18 cellular contexts compared by ENCODE assay signal in genomic region chr15:61992518-61992917, GRCh38.
DNase-seq lines count a peak whose midpoint lies in the region; ATAC-seq, FAIRE-seq and TF ChIP-seq lines count a peak whose summit lies in the region.
"Had no signal": no experiment of that assay in that cellular context is flagged by ENCODE, and none has a peak within 500 bp of the region (broad histone marks: within the 10 kb centered on the region; RNA-seq: fewer than 3 reads in every experiment).

No MANE protein-coding gene starts in this region.

- TF ChIP-seq CTCF in breast epithelium (IDR thresholded peaks at IDR 0.05): no peak

- no peak overlapping the region for H3K4me3 ChIP-seq in CD8-positive, alpha-beta memory T cell (ENCODE audit: low read length)
- H3K4me3 ChIP-seq in breast epithelium: no peak overlapping the region
- H3K4me3 ChIP-seq: BLaER1, GM23248, HAP-1 had no signal

- FAIRE-seq in GM12892 (lab: Jason Lieb, UNC): no peak

- H3K27me3 ChIP-seq in CD8-positive, alpha-beta memory T cell (ENCODE audit: insufficient read depth, low read length, poor library complexity, severe bottlenecking): no peaks in the 10 kb centered on the region
- H3K27me3 ChIP-seq in breast epithelium: no peaks in the 10 kb centered on the region
- H3K27me3 ChIP-seq: BLaER1 had no signal

- H3K27ac ChIP-seq in CD8-positive, alpha-beta memory T cell (ENCODE audit: low read depth, low read length): no peak overlapping the region
- no peak overlapping the region for H3K27ac ChIP-seq in breast epithelium
- H3K27ac ChIP-seq: BLaER1, GM23248, HL-60 had no signal

- peaks cover 5% of the 10 kb centered on the region for H3K4me1 Mint-ChIP-seq in activated T-cell treated with anti-CD3 and anti-CD28 coated beads, Interleukin-2, amount 50 U/mL, for 72 hours (ENCODE audit: low read depth)
- peaks cover 3 to 25% (median 4%) of the 10 kb centered on the region in 3 donors for H3K4me1 Mint-ChIP-seq in CD8-positive, alpha-beta memory T cell
- peaks cover 4% of the 10 kb centered on the region for H3K4me1 Mint-ChIP-seq in activated T-helper 17 cell treated with anti-CD3 and anti-CD28 coated beads, Interleukin-2, amount 50 U/mL, for 72 hours
- H3K4me1 Mint-ChIP-seq in memory B cell: peaks cover 8% of the 10 kb centered on the region
- H3K4me1 Mint-ChIP-seq: CD14-positive monocyte had no signal

- CTCF ChIA-PET in CD8-positive, alpha-beta memory T cell (lab: Charles Lee): no interaction called here

- peaks cover 3% of the 10 kb centered on the region for H3K36me3 ChIP-seq in CD8-positive, alpha-beta memory T cell (ENCODE audit: insufficient read depth, low read length)
- H3K36me3 ChIP-seq in breast epithelium: no peaks in the 10 kb centered on the region

- peak in 1 of 2 donors; percentile 47 for ATAC-seq in activated T-cell treated with anti-CD3 and anti-CD28 coated beads, Interleukin-2, amount 50 U/mL, for 72 hours (replicated peaks in 1 of 2)
- peak; percentile 64 for ATAC-seq in activated T-helper 17 cell treated with anti-CD3 and anti-CD28 coated beads, Interleukin-2, amount 50 U/mL, for 72 hours (replicated peaks)
- ATAC-seq in memory B cell (ENCODE audit: low read depth): no peak
- ATAC-seq in GM19463 (IDR thresholded peaks at IDR 0.05; ENCODE audit: unreplicated experiment): no peak

- intact Hi-C loops in breast epithelium (cut with DNase I; ENCODE audit: low total_unique reads): no loop called here

- H3K4me1 ChIP-seq in CD8-positive, alpha-beta memory T cell (ENCODE audit: insufficient read depth, low read length): no peaks in the 10 kb centered on the region
- H3K4me1 ChIP-seq in breast epithelium: no peaks in the 10 kb centered on the region
- H3K4me1 ChIP-seq: BLaER1, HAP-1 had no signal

- H3K4me3 Mint-ChIP-seq in activated T-cell treated with anti-CD3 and anti-CD28 coated beads, Interleukin-2, amount 50 U/mL, for 72 hours: no peak overlapping the region
- H3K4me3 Mint-ChIP-seq in CD8-positive, alpha-beta memory T cell: no peak overlapping the region
- H3K4me3 Mint-ChIP-seq in activated T-helper 17 cell treated with anti-CD3 and anti-CD28 coated beads, Interleukin-2, amount 50 U/mL, for 72 hours: no peak overlapping the region
- no peak overlapping the region for H3K4me3 Mint-ChIP-seq in memory B cell
- H3K4me3 Mint-ChIP-seq: CD14-positive monocyte; CD4-positive, alpha-beta memory T cell had no signal

- H3K9me3 Mint-ChIP-seq in activated T-cell treated with anti-CD3 and anti-CD28 coated beads, Interleukin-2, amount 50 U/mL, for 72 hours: peaks cover 0 to 3% of the 10 kb centered on the region in 2 donors
- peaks cover 0 to 9% (median 0%) of the 10 kb centered on the region in 5 donors for H3K9me3 Mint-ChIP-seq in CD8-positive, alpha-beta memory T cell
- H3K9me3 Mint-ChIP-seq in activated T-helper 17 cell treated with anti-CD3 and anti-CD28 coated beads, Interleukin-2, amount 50 U/mL, for 72 hours: no peaks in the 10 kb centered on the region
- H3K9me3 Mint-ChIP-seq in memory B cell: peaks cover 13% of the 10 kb centered on the region

- H3K27me3 Mint-ChIP-seq in activated T-cell treated with anti-CD3 and anti-CD28 coated beads, Interleukin-2, amount 50 U/mL, for 72 hours (ENCODE audit: low read depth): no peaks in the 10 kb centered on the region
- no peaks in the 10 kb centered on the region for H3K27me3 Mint-ChIP-seq in CD8-positive, alpha-beta memory T cell
- H3K27me3 Mint-ChIP-seq in activated T-helper 17 cell treated with anti-CD3 and anti-CD28 coated beads, Interleukin-2, amount 50 U/mL, for 72 hours: no peaks in the 10 kb centered on the region
- no peaks in the 10 kb centered on the region for H3K27me3 Mint-ChIP-seq in memory B cell
- H3K27me3 Mint-ChIP-seq: CD4-positive, alpha-beta memory T cell had no signal

- no peaks in the 10 kb centered on the region for H3K9me3 ChIP-seq in CD8-positive, alpha-beta memory T cell (ENCODE audit: low read length)
- no peaks in the 10 kb centered on the region for H3K9me3 ChIP-seq in breast epithelium
- H3K9me3 ChIP-seq: HAP-1 had no signal

- peak overlapping the region; percentile 47 for H3K27ac Mint-ChIP-seq in activated T-cell treated with anti-CD3 and anti-CD28 coated beads, Interleukin-2, amount 50 U/mL, for 72 hours
- peak overlapping the region in 5 of 8 donors; percentile 15 to 67 (median 52) for H3K27ac Mint-ChIP-seq in CD8-positive, alpha-beta memory T cell
- H3K27ac Mint-ChIP-seq in activated T-helper 17 cell treated with anti-CD3 and anti-CD28 coated beads, Interleukin-2, amount 50 U/mL, for 72 hours: peak overlapping the region; percentile 27
- peak overlapping the region; percentile 67 for H3K27ac Mint-ChIP-seq in memory B cell
- H3K27ac Mint-ChIP-seq: CD14-positive monocyte had no signal

- TF ChIP-seq POLR2A in breast epithelium (IDR thresholded peaks at IDR 0.05) (no peak), GM12892 (IDR thresholded peaks at IDR 0.05; ENCODE audit: low read depth, low read length) (no peak)

- POLR2A ChIA-PET in CD8-positive, alpha-beta memory T cell (lab: Charles Lee): no interaction called here

- H3K36me3 Mint-ChIP-seq in activated T-cell treated with anti-CD3 and anti-CD28 coated beads, Interleukin-2, amount 50 U/mL, for 72 hours (ENCODE audit: insufficient read depth in 2 of 2): peaks cover 4 to 33% of the 10 kb centered on the region in 2 donors
- peaks cover 28 to 70% (median 37%) of the 10 kb centered on the region in 3 donors for H3K36me3 Mint-ChIP-seq in CD8-positive, alpha-beta memory T cell
- peaks cover 98% of the 10 kb centered on the region for H3K36me3 Mint-ChIP-seq in activated T-helper 17 cell treated with anti-CD3 and anti-CD28 coated beads, Interleukin-2, amount 50 U/mL, for 72 hours (ENCODE audit: low read depth)
- H3K36me3 Mint-ChIP-seq in memory B cell: peaks cover 54% of the 10 kb centered on the region

- no peak for DNase-seq in activated T-cell treated with anti-CD3 and anti-CD28 coated beads, Interleukin-2, amount 50 U/mL, for 72 hours
- DNase-seq in activated T-cell treated with anti-CD3 and anti-CD28 coated beads for 4 hours (no peak), memory B cell (ENCODE audit: low spot score in 2 of 2) (no peak), breast epithelium (ENCODE audit: low spot score in 2 of 2) (no peak), GM12892 (ENCODE audit: insufficient read length) (no peak)
- no peak for DNase-seq in CD8-positive, alpha-beta memory T cell
- DNase-seq: 8988T; Calu3; CD4-positive, alpha-beta memory T cell; DMS79 treated with DMSO at 0.1 percent for 48 hours; GF-D8; GM23248 had no signal
